7 cellular contexts compared by ENCODE assay signal in genomic region chr5:114361724-114362196, GRCh38. TPM values are rescaled to one million over a fixed set of nuclear protein-coding genes. Genes with fewer than 3 reads are reported as not detected.
DNase-seq lines count a peak whose midpoint lies in the region; ATAC-seq and TF ChIP-seq lines count a peak whose summit lies in the region.

Gene KCNN2, plus strand, starts transcription at chr5:114362070. Its CDS starts 70 bp downstream, at chr5:114362140.

- intact Hi-C loops in ascending aorta (cut with DNase I), result no loop called here

- H3K4me1 ChIP-seq in ascending aorta, result peaks cover 10 to 12% of the 10 kb centered on the region in 2 donors

- H3K4me3 ChIP-seq in ascending aorta, result peak within 1 kb of the TSS; percentile 54 to 60

- no peak for TF ChIP-seq CTCF in ascending aorta (IDR thresholded peaks at IDR 0.05)

- H3K27ac ChIP-seq in ascending aorta, result no peak within 1 kb of the TSS

- ATAC-seq in GM18517 (IDR thresholded peaks at IDR 0.05; ENCODE audit: unreplicated experiment) (peak; percentile 63), HG02885 (IDR thresholded peaks at IDR 0.05; ENCODE audit: poor library complexity, unreplicated experiment) (peak; percentile 52)

- DNase-seq in NCI-H226 (peak; percentile 81), ascending aorta (ENCODE audit: low spot score in 2 of 2) (peak in 1 of 2 donors; percentile 62), hypothalamus (lab: John Stamatoyannopoulos, UW) (peak; percentile 23 to 93 (median 84)), renal cortical epithelial cell (ENCODE audit: low read depth) (peak; percentile 38), activated gamma-delta T cell (lab: John Stamatoyannopoulos, UW) (no peak)

- no peaks in the 10 kb centered on the region for H3K9me3 ChIP-seq in ascending aorta

- no peaks in the 10 kb centered on the region for H3K36me3 ChIP-seq in ascending aorta

- peaks cover 9% of the 10 kb centered on the region for H3K27me3 ChIP-seq in ascending aorta

RNA-seq across cellular contexts. Expression of gene KCNN2, which starts in this region (rescaled TPM):
- 10.0 TPM for total RNA-seq in ascending aorta
- total RNA-seq in renal cortical epithelial cell, result 0.20 TPM in 1 of 2 replicates, not detected in the other

Comparison
In these comparisons a context has a peak if more than half of its experiments do, and no peak if none do; other contexts are left out.
1. Peak in DNase-seq in renal cortical epithelial cell; RNA of the gene not detected or under 1 TPM.